ENCODE assay signal across 10 cellular contexts in genomic region chr17:49987681-49988441, GRCh38. TPM values are rescaled to one million over a fixed set of nuclear protein-coding genes. Genes with fewer than 3 reads are reported as not detected.
A peak's percentile ranks its signal among the peaks of the same experiment; 100 is the strongest.
DNase-seq lines count a peak whose midpoint lies in the region; ATAC-seq and TF ChIP-seq lines count a peak whose summit lies in the region.
"Had no signal": no experiment of that assay in that cellular context is flagged by ENCODE, and none has a peak within 500 bp of the region (broad histone marks: within the 10 kb centered on the region; RNA-seq: fewer than 3 reads in every experiment).

No MANE protein-coding gene starts in this region.

- H3F3A ChIP-seq in GM23338 (replicated peaks; ENCODE audit: low read depth) = no peaks in the 10 kb centered on the region

- H3K4me3 Mint-ChIP-seq in GM23338 (no peak overlapping the region), endodermal cell (no peak overlapping the region), type B pancreatic cell (no peak overlapping the region)

- H3K36me3 ChIP-seq in A673 (ENCODE audit: insufficient read depth, low read length, poor library complexity, severe bottlenecking) = no peaks in the 10 kb centered on the region
- no peaks in the 10 kb centered on the region for H3K36me3 ChIP-seq in GM23338 (ENCODE audit: insufficient read depth)
- no peaks in the 10 kb centered on the region for H3K36me3 ChIP-seq in endodermal cell (ENCODE audit: control insufficient read depth, insufficient read depth, low read length)
- H3K36me3 ChIP-seq: breast epithelium had no signal

- H3K79me2 ChIP-seq in GM23338 (replicated peaks; ENCODE audit: insufficient read depth) = no peaks in the 10 kb centered on the region

- H3K27me3 Mint-ChIP-seq in GM23338 (ENCODE audit: insufficient read depth, low read depth, poor library complexity) (peaks cover 57% of the 10 kb centered on the region), endodermal cell (ENCODE audit: insufficient read depth) (peaks cover 93% of the 10 kb centered on the region), type B pancreatic cell (peaks cover 53% of the 10 kb centered on the region)

- H3K27ac Mint-ChIP-seq in GM23338 = no peak overlapping the region
- H3K27ac Mint-ChIP-seq in endodermal cell = no peak overlapping the region
- H3K27ac Mint-ChIP-seq in type B pancreatic cell = no peak overlapping the region

- BruUV-seq in A673 (replicated peaks; lab: Mats Ljungman, UMichigan) = no TSS peak

- ATAC-seq in GM23338 (peak; percentile 58), HG02588 (IDR thresholded peaks at IDR 0.05; ENCODE audit: unreplicated experiment) (no peak)

- H3K4me3 ChIP-seq in A673 (ENCODE audit: low read depth, low read length, poor library complexity, severe bottlenecking) = no peak overlapping the region
- 0 out of 2 replicates have a peak overlapping the region, but pooled peaks have one; percentile 28 for H3K4me3 ChIP-seq in GM23338
- no peak overlapping the region for H3K4me3 ChIP-seq in endodermal cell (ENCODE audit: low read length)
- H3K4me3 ChIP-seq: breast epithelium had no signal

- no peaks in the 10 kb centered on the region for H3K9me2 ChIP-seq in GM23338 (ENCODE audit: insufficient read depth)

- no peaks in the 10 kb centered on the region; the same call in 1 of the 2 replicates for H4K20me1 ChIP-seq in GM23338 (replicated peaks; ENCODE audit: insufficient read depth)

- H3K36me3 Mint-ChIP-seq in GM23338 (ENCODE audit: low read depth) = no peaks in the 10 kb centered on the region
- H3K36me3 Mint-ChIP-seq in endodermal cell (ENCODE audit: low read depth) = no peaks in the 10 kb centered on the region
- peaks cover 3% of the 10 kb centered on the region for H3K36me3 Mint-ChIP-seq in type B pancreatic cell

- intact Hi-C loops in A673 (cut with micrococcal nuclease; ENCODE audit: unreplicated experiment) = no loop called here

- no peak overlapping the region for H3K9ac ChIP-seq in endodermal cell (ENCODE audit: extremely low read depth, low read length, poor library complexity, severe bottlenecking)

- peak; percentile 62 for DNase-seq in A673 (ENCODE audit: low spot score)
- peak; percentile 55 for DNase-seq in GM23338 (ENCODE audit: low spot score)
- peak; percentile 64 for DNase-seq in NCI-H510A treated with DMSO at 0.1 percent for 48 hours (lab: John Stamatoyannopoulos, UW)
- DNase-seq in endodermal cell = peak; percentile 75
- no peak for DNase-seq in dermis blood vessel endothelial cell
- DNase-seq in type B pancreatic cell (ENCODE audit: extremely low spot score, unreplicated experiment) = no peak
- DNase-seq in stimulated activated naive CD4-positive, alpha-beta T cell (lab: John Stamatoyannopoulos, UW) = no peak

- CTCF ChIA-PET in A673 (lab: Charles Lee) = no interaction called here

- 44 to 47% methylated on average over 11 to 17 of the region's 17 CpGs for WGBS in endodermal cell (ENCODE audit: insufficient coverage in 1 of 2, insufficient read length in 1 of 2), 2 experiments

- H3K27ac ChIP-seq in A673 (ENCODE audit: low read depth, low read length, poor library complexity, severe bottlenecking) (no peak overlapping the region), GM23338 (ENCODE audit: low read depth) (no peak overlapping the region), endodermal cell (ENCODE audit: low read depth, low read length) (no peak overlapping the region)
- H3K27ac ChIP-seq: breast epithelium had no signal

- H3K27me3 ChIP-seq in A673 (replicated peaks; ENCODE audit: insufficient read depth, low read depth, low read length, poor library complexity) (peaks cover 43% of the 10 kb centered on the region), GM23338 (ENCODE audit: insufficient read depth) (peaks cover 80% of the 10 kb centered on the region), endodermal cell (ENCODE audit: control insufficient read depth, insufficient read depth, low read length, poor library complexity, severe bottlenecking) (peaks cover 72% of the 10 kb centered on the region)

- no peak overlapping the region for H2AFZ ChIP-seq in GM23338

- TF ChIP-seq CTCF in A673 (conservative IDR thresholded peaks at IDR 0.05; ENCODE audit: low read depth, low read length) (no peak), GM23338 (conservative IDR thresholded peaks at IDR 0.05; ENCODE audit: low read depth in 2 of 2) (no peak), endodermal cell (conservative IDR thresholded peaks at IDR 0.05) (no peak), type B pancreatic cell (conservative IDR thresholded peaks at IDR 0.05) (no peak)

- H3K9me3 ChIP-seq in A673 (ENCODE audit: low read depth, low read length, poor library complexity, severe bottlenecking) (no peaks in the 10 kb centered on the region), endodermal cell (ENCODE audit: control insufficient read depth, low read length) (no peaks in the 10 kb centered on the region)
- H3K9me3 ChIP-seq: breast epithelium had no signal

- H3K4me1 ChIP-seq in A673 (ENCODE audit: insufficient read depth, low read length, poor library complexity, severe bottlenecking) (no peaks in the 10 kb centered on the region), GM23338 (ENCODE audit: insufficient read depth) (peaks cover 3% of the 10 kb centered on the region; the same call in 1 of the 2 replicates), endodermal cell (ENCODE audit: control insufficient read depth, insufficient read depth, low read length) (no peaks in the 10 kb centered on the region)
- H3K4me1 ChIP-seq: breast epithelium had no signal

- peak overlapping the region; percentile 67; the same call in 1 of the 2 replicates for H3K4me2 ChIP-seq in GM23338

- POLR2A ChIA-PET in A673 (lab: Charles Lee; ENCODE audit: low non-redundant PET) = no interaction called here

- peaks cover 15% of the 10 kb centered on the region for H3K4me1 Mint-ChIP-seq in GM23338
- peaks cover 2% of the 10 kb centered on the region for H3K4me1 Mint-ChIP-seq in endodermal cell
- H3K4me1 Mint-ChIP-seq in type B pancreatic cell (ENCODE audit: unreplicated experiment) = peaks cover 7% of the 10 kb centered on the region

- H3K9me3 Mint-ChIP-seq in GM23338 = no peaks in the 10 kb centered on the region
- H3K9me3 Mint-ChIP-seq in endodermal cell = no peaks in the 10 kb centered on the region
- H3K9me3 Mint-ChIP-seq in type B pancreatic cell = no peaks in the 10 kb centered on the region

TF ChIP-seq in GM23338, 12 proteins besides CTCF, POLR2A, EP300 and RAD21 (continues in another document):
- TF ChIP-seq STAT1 (IDR thresholded peaks at IDR 0.05; ENCODE audit: unreplicated experiment) (no peak), EZH2phosphoT487 (IDR thresholded peaks at IDR 0.05; ENCODE audit: unreplicated experiment) (no peak), ETS1 (IDR thresholded peaks at IDR 0.05) (no peak), ZNF331 (CRISPR knock-in tag; IDR thresholded peaks at IDR 0.05; ENCODE audit: low read depth) (no peak), EZH2 (IDR thresholded peaks at IDR 0.05; ENCODE audit: low read depth, unreplicated experiment) (no peak), NANOG (IDR thresholded peaks at IDR 0.05; ENCODE audit: borderline replicate concordance) (no peak), POLR2AphosphoS5 (IDR thresholded peaks at IDR 0.05; ENCODE audit: low read depth) (no peak)

RNA-seq across cellular contexts. Expression of gene DLX3, which starts 7.2 kb away (rescaled TPM):
- total RNA-seq in A673 (2021) (0.20 TPM in 1 of 2 replicates, not detected in the other), endodermal cell (1 to 10 TPM in 1 of 2 donors, under 1 TPM in 1; 0.58 to 1.4 TPM), dermis blood vessel endothelial cell (not detected in 2 replicates), type B pancreatic cell (ENCODE audit: low replicate concordance) (15.9 and 16.7 TPM in 2 replicates)
- total RNA-seq in GM23338 (2014; rRNA removed; shearing (Covaris generic)) = 0.14 TPM in 1 of 2 replicates, not detected in the other
- 0.19 and 0.27 TPM in 2 replicates for polyA plus RNA-seq in GM23338 (2016; fragmentation: Nextera tagmentation; extraction: Ambion mirVana)
- polyA plus RNA-seq in endodermal cell (2013, experiment 1 of 2) = 1.2 TPM
- polyA plus RNA-seq in endodermal cell (2013, experiment 2 of 2) = 1.5 TPM
- total RNA-seq: T-helper 1 cell treated with Interleukin-12 subunit alpha and Interleukin-12 subunit beta and Interleukin-4 antibody, amounts not matched to agents 30 ng/mL and 1 ng/mL, for 36 hours had no signal

RNA-seq across cellular contexts. Expression of gene DLX4, which starts 18.9 kb away (rescaled TPM):
- 0.82 and 1.0 TPM in 2 replicates for total RNA-seq in A673 (2021)
- total RNA-seq in GM23338 (2014; rRNA removed; shearing (Covaris generic)) = 0.10 and 0.58 TPM in 2 replicates
- polyA plus RNA-seq in GM23338 (2016; fragmentation: Nextera tagmentation; extraction: Ambion mirVana) = 0.79 and 0.80 TPM in 2 replicates
- 1 to 10 TPM; 1.6 to 2.1 TPM for total RNA-seq in endodermal cell
- 0.64 TPM for polyA plus RNA-seq in endodermal cell (2013, experiment 1 of 2)
- polyA plus RNA-seq in endodermal cell (2013, experiment 2 of 2) = 0.79 TPM
- total RNA-seq in dermis blood vessel endothelial cell = not detected in 2 replicates
- 3.1 and 10.4 TPM in 2 replicates for total RNA-seq in type B pancreatic cell (ENCODE audit: low replicate concordance)
- total RNA-seq: T-helper 1 cell treated with Interleukin-12 subunit alpha and Interleukin-12 subunit beta and Interleukin-4 antibody, amounts not matched to agents 30 ng/mL and 1 ng/mL, for 36 hours had no signal

Comparison
In these comparisons a context has a peak if more than half of its experiments do, and no peak if none do; other contexts are left out.
1. DNase-seq: peak in A673 (single experiment), GM23338 (single experiment), NCI-H510A treated with DMSO at 0.1 percent for 48 hours (single experiment) and endodermal cell (single experiment); none in dermis blood vessel endothelial cell (single experiment), type B pancreatic cell (single experiment) and stimulated activated naive CD4-positive, alpha-beta T cell (0 of 6).